17 cellular contexts compared by ENCODE assay signal in genomic region chr4:118343501-118343900, GRCh38. TPM values are rescaled to one million over a fixed set of nuclear protein-coding genes. Genes with fewer than 3 reads are reported as not detected.
DNase-seq lines count a peak whose midpoint lies in the region; ATAC-seq and TF ChIP-seq lines count a peak whose summit lies in the region.
"Had no signal": no experiment of that assay in that cellular context is flagged by ENCODE, and none has a peak within 500 bp of the region (broad histone marks: within the 10 kb centered on the region; RNA-seq: fewer than 3 reads in every experiment).

No MANE protein-coding gene starts in this region.

- no peaks in the 10 kb centered on the region for H3F3A ChIP-seq in GM23338 (replicated peaks; ENCODE audit: low read depth)

- H3K4me3 Mint-ChIP-seq in GM23338: no peak overlapping the region
- peak overlapping the region; percentile 6 for H3K4me3 Mint-ChIP-seq in glutamatergic neuron (ENCODE audit: unreplicated experiment)
- H3K4me3 Mint-ChIP-seq in progenitor cell of endocrine pancreas (ENCODE audit: low read depth): no peak overlapping the region
- H3K4me3 Mint-ChIP-seq: CD14-positive monocyte; CD4-positive, alpha-beta memory T cell; CD4-positive, CD25-positive, alpha-beta regulatory T cell; CD8-positive, alpha-beta memory T cell had no signal

- no peaks in the 10 kb centered on the region for H3K36me3 ChIP-seq in GM23338 (ENCODE audit: insufficient read depth)
- H3K36me3 ChIP-seq: BE2C, BLaER1 had no signal

- no peak for DNase-seq in GM23338 (ENCODE audit: low spot score)
- DNase-seq in glutamatergic neuron: no peak
- DNase-seq in effector CD4-positive, alpha-beta T cell: no peak
- DNase-seq in progenitor cell of endocrine pancreas (ENCODE audit: low spot score, unreplicated experiment): no peak
- DNase-seq: 8988T; ACHN; BE2C; C1 segment of cervical spinal cord; CD4-positive, alpha-beta memory T cell; CD4-positive, CD25-positive, alpha-beta regulatory T cell; CD8-positive, alpha-beta memory T cell; COR-L47; DMS79 treated with DMSO at 0.1 percent for 48 hours; GF-D8 had no signal

- H3K27ac Mint-ChIP-seq in GM23338 (no peak overlapping the region), glutamatergic neuron (ENCODE audit: unreplicated experiment) (no peak overlapping the region), progenitor cell of endocrine pancreas (no peak overlapping the region)
- H3K27ac Mint-ChIP-seq: CD14-positive monocyte; CD4-positive, alpha-beta memory T cell; CD4-positive, CD25-positive, alpha-beta regulatory T cell had no signal

- H3K27me3 Mint-ChIP-seq in GM23338 (ENCODE audit: insufficient read depth, low read depth, poor library complexity) (no peaks in the 10 kb centered on the region), glutamatergic neuron (ENCODE audit: unreplicated experiment) (no peaks in the 10 kb centered on the region), progenitor cell of endocrine pancreas (no peaks in the 10 kb centered on the region)

- no peaks in the 10 kb centered on the region for H3K9me2 ChIP-seq in GM23338 (ENCODE audit: insufficient read depth)

- H4K20me1 ChIP-seq in GM23338 (replicated peaks; ENCODE audit: insufficient read depth): no peaks in the 10 kb centered on the region
- H4K20me1 ChIP-seq: BLaER1 had no signal

- TF ChIP-seq CTCF in GM23338 (conservative IDR thresholded peaks at IDR 0.05; ENCODE audit: low read depth in 2 of 2) (no peak), glutamatergic neuron (IDR thresholded peaks at IDR 0.05; ENCODE audit: partially characterized antibody, unreplicated experiment) (no peak), progenitor cell of endocrine pancreas (IDR thresholded peaks at IDR 0.05; ENCODE audit: unreplicated experiment) (no peak)

- H3K27me3 ChIP-seq in GM23338 (ENCODE audit: insufficient read depth): no peaks in the 10 kb centered on the region
- H3K27me3 ChIP-seq: BE2C, BLaER1 had no signal

- ATAC-seq in GM23338 (peak; percentile 24; the same call in 1 of the 3 replicates), HG03039 (IDR thresholded peaks at IDR 0.05; ENCODE audit: unreplicated experiment) (no peak)

- no peak overlapping the region for H3K4me3 ChIP-seq in GM23338
- H3K4me3 ChIP-seq: BLaER1 had no signal

- no peaks in the 10 kb centered on the region for H3K79me2 ChIP-seq in GM23338 (replicated peaks; ENCODE audit: insufficient read depth)

- H3K36me3 Mint-ChIP-seq in GM23338 (ENCODE audit: low read depth): no peaks in the 10 kb centered on the region
- H3K36me3 Mint-ChIP-seq in glutamatergic neuron (ENCODE audit: unreplicated experiment): no peaks in the 10 kb centered on the region
- no peaks in the 10 kb centered on the region for H3K36me3 Mint-ChIP-seq in progenitor cell of endocrine pancreas (ENCODE audit: insufficient read depth)
- H3K36me3 Mint-ChIP-seq: CD14-positive monocyte; CD4-positive, alpha-beta memory T cell; CD4-positive, CD25-positive, alpha-beta regulatory T cell; CD8-positive, alpha-beta memory T cell had no signal

- no peak overlapping the region for H3K27ac ChIP-seq in GM23338 (ENCODE audit: low read depth)
- H3K27ac ChIP-seq: BLaER1 had no signal

- H3K9me3 Mint-ChIP-seq in GM23338: no peaks in the 10 kb centered on the region
- H3K9me3 Mint-ChIP-seq in glutamatergic neuron (ENCODE audit: unreplicated experiment): peaks cover 5% of the 10 kb centered on the region
- no peaks in the 10 kb centered on the region for H3K9me3 Mint-ChIP-seq in progenitor cell of endocrine pancreas (ENCODE audit: low read depth)
- H3K9me3 Mint-ChIP-seq: CD4-positive, alpha-beta memory T cell; CD4-positive, CD25-positive, alpha-beta regulatory T cell; CD8-positive, alpha-beta memory T cell had no signal

- H3K4me1 Mint-ChIP-seq in GM23338: peaks cover 43% of the 10 kb centered on the region
- peaks cover 36% of the 10 kb centered on the region for H3K4me1 Mint-ChIP-seq in glutamatergic neuron (ENCODE audit: low read depth, unreplicated experiment)
- H3K4me1 Mint-ChIP-seq in progenitor cell of endocrine pancreas (ENCODE audit: low read depth): peaks cover 11% of the 10 kb centered on the region
- H3K4me1 Mint-ChIP-seq: CD14-positive monocyte; CD4-positive, alpha-beta memory T cell; CD4-positive, CD25-positive, alpha-beta regulatory T cell; CD8-positive, alpha-beta memory T cell had no signal

- no peak overlapping the region for H2AFZ ChIP-seq in GM23338

- H3K4me1 ChIP-seq in GM23338 (ENCODE audit: insufficient read depth): peaks cover 28% of the 10 kb centered on the region
- H3K4me1 ChIP-seq: BLaER1 had no signal

- H3K4me2 ChIP-seq in GM23338: no peak overlapping the region; the same call in 1 of the 2 replicates
- H3K4me2 ChIP-seq: BLaER1 had no signal

TF ChIP-seq in GM23338, 12 proteins besides CTCF, POLR2A, EP300 and RAD21:
- TF ChIP-seq STAT1 (IDR thresholded peaks at IDR 0.05; ENCODE audit: unreplicated experiment) (no peak), NANOG (IDR thresholded peaks at IDR 0.05; ENCODE audit: borderline replicate concordance) (no peak), JUNB (IDR thresholded peaks at IDR 0.05; ENCODE audit: unreplicated experiment) (no peak)

RNA-seq across cellular contexts. Expression of gene PRSS12, which starts 9.3 kb away (rescaled TPM):
- total RNA-seq in GM23338 (2014; rRNA removed; shearing (Covaris generic)): 7.5 and 12.9 TPM in 2 replicates
- polyA plus RNA-seq in GM23338 (2016; fragmentation: Nextera tagmentation; extraction: Ambion mirVana): 4.1 and 5.5 TPM in 2 replicates
- total RNA-seq in glutamatergic neuron (ENCODE audit: unreplicated experiment) (113 TPM), progenitor cell of endocrine pancreas (3.4 and 4.6 TPM in 2 replicates)
- total RNA-seq: CD4-positive, alpha-beta memory T cell; CD4-positive, CD25-positive, alpha-beta regulatory T cell; CD8-positive, alpha-beta memory T cell had no signal
- polyA plus RNA-seq: CD14-positive monocyte; CD8-positive, alpha-beta memory T cell had no signal
